In the genomic region with DNA sequence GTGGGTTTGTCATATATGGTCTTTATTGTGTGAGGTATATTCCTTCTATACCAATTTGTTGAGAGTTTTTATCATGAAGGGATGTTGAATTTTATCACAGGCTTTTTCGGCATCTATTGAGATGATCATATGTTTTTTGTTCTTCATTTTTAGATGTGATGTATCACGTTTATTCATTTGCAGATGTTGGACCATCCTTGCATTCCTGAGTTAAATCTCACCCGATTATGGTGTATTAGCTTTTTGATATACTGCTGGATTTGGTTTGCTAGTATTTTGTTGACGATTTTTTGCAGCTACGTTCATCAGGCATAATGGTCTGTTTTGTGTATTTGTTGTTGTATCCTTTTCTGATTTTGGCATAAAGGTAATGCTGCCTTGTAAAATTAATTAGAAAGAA, we compare ENCODE assay signal across 22 cellular contexts.
"Had no signal": no experiment of that assay in that cellular context is flagged by ENCODE, and none has a peak within 500 bp of the region (broad histone marks: within the 10 kb centered on the region; RNA-seq: fewer than 3 reads in every experiment).

No MANE protein-coding gene starts in this region.

- DNase-seq: dermis blood vessel endothelial cell; dorsolateral prefrontal cortex; effector CD4-positive, alpha-beta T cell; effector memory CD4-positive, alpha-beta T cell; foreskin keratinocyte; head of caudate nucleus; heart right ventricle; hippocampal formation; islet precursor cell; left cardiac atrium; left lung; left ventricle myocardium superior; lower lobe of right lung; mesenchymal stem cell; mucosa of descending colon; naive B cell had no signal

- ATAC-seq: foreskin keratinocyte, gastroesophageal sphincter, heart right ventricle, left cardiac atrium, left lung, left ventricle myocardium superior, lower lobe of right lung, mucosa of descending colon had no signal

- H3K27ac ChIP-seq: coronary artery, dorsolateral prefrontal cortex, esophagus muscularis mucosa, foreskin keratinocyte, gastroesophageal sphincter, heart right ventricle, left lung, lower lobe of right lung had no signal

- FAIRE-seq: endothelial cell of umbilical vein, frontal cortex had no signal

- H3K4me3 ChIP-seq: coronary artery, dorsolateral prefrontal cortex, esophagus muscularis mucosa, gastroesophageal sphincter, heart right ventricle, left lung, lower lobe of right lung, mucosa of descending colon had no signal

- H3K27me3 Mint-ChIP-seq: naive B cell had no signal

- H3K4me3 Mint-ChIP-seq: mesothelial cell of epicardium, naive B cell had no signal

- H3K9me3 ChIP-seq: lower lobe of right lung, mucosa of descending colon had no signal

- H3K27ac Mint-ChIP-seq: mesothelial cell of epicardium had no signal

- H3K27me3 ChIP-seq: dorsolateral prefrontal cortex, esophagus muscularis mucosa, foreskin keratinocyte, gastroesophageal sphincter, heart right ventricle, left lung had no signal

- H3K4me1 Mint-ChIP-seq: mesothelial cell of epicardium had no signal

- H3K4me1 ChIP-seq: esophagus muscularis mucosa, foreskin keratinocyte, gastroesophageal sphincter, heart right ventricle, left lung, lower lobe of right lung had no signal

- H3K36me3 ChIP-seq: esophagus muscularis mucosa, gastroesophageal sphincter, heart right ventricle, left lung, lower lobe of right lung had no signal
